ENCODE assay signal across 2 cellular contexts in the genomic region with DNA sequence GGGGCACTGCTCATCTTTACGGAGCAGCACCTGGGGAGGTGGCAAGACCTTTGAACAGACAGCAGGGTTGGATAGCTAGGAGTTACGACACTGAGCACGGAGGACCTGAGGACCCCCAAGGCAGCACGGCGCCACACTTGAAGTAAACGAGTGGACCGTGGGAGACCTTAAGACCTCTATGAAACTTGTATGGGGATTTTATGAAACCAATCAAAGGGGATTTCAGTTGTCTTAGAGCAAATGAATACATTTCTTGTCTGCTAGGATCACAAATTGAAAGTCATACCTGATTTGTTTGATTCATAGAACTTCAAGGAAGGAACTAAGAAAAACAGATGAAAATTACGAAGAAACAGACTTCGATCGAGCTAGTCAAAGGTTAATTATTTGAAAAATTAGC.
"Had no signal": no experiment of that assay in that cellular context is flagged by ENCODE, and none has a peak within 500 bp of the region (broad histone marks: within the 10 kb centered on the region; RNA-seq: fewer than 3 reads in every experiment).

No MANE protein-coding gene starts in this region.

- DNase-seq: GDM1 had no signal

- H3K4me3 ChIP-seq: GM12878 had no signal
